In the genomic region with DNA sequence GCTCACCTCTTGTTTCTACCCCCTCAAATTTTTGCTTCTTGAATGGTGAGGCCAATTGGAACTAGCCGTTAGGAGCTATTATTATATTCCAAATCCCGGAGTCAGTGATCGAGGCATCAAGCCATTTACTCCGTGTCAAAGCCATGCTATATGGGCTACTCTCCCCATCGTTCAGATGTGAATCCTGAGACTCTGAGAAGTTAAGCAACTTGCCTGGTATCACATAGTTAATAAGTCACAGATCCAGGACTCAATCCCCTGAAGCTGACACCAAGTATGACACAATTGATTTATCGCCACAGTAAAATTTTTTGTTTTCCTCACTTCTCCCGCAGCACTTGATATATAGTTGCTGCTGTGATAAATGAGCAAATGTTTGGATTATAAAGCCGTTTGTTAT, we compare ENCODE assay signal across 29 cellular contexts. TPM values are rescaled to one million over a fixed set of nuclear protein-coding genes. Genes with fewer than 3 reads are reported as not detected.
"Had no signal": no experiment of that assay in that cellular context is flagged by ENCODE, and none has a peak within 500 bp of the region (broad histone marks: within the 10 kb centered on the region; RNA-seq: fewer than 3 reads in every experiment).

No MANE protein-coding gene starts in this region.

- FAIRE-seq: endometrium, endothelial cell of umbilical vein had no signal

- ATAC-seq: activated CD4-positive, alpha-beta T cell treated with anti-CD3 and anti-CD28 coated beads for 36 hours; activated CD8-positive, alpha-beta memory T cell treated with anti-CD3 and anti-CD28 coated beads, Interleukin-2, amount 10 ng/mL, durations not matched to agents 7 days and 5 days; activated CD8-positive, alpha-beta T cell treated with anti-CD3 and anti-CD28 coated beads, Interleukin-2, amount 10 ng/mL, durations not matched to agents 7 days and 5 days; activated naive CD8-positive, alpha-beta T cell treated with anti-CD3 and anti-CD28 coated beads, Interleukin-2, amount 50 U/mL, for 24 hours; gastroesophageal sphincter had no signal

- H3K4me1 ChIP-seq: adrenal gland, ascending aorta, breast epithelium, colonic mucosa, gastroesophageal sphincter had no signal

- H3K9me3 ChIP-seq: adrenal gland, ascending aorta, breast epithelium, colonic mucosa, esophagus squamous epithelium had no signal

- DNase-seq: activated CD4-positive, alpha-beta memory T cell treated with anti-CD3 and anti-CD28 coated beads for 36 hours; activated CD4-positive, alpha-beta T cell treated with anti-CD3 and anti-CD28 coated beads for 36 hours; activated CD4-positive, alpha-beta T cell treated with anti-CD3 and anti-CD28 coated beads, Interleukin-2, amount 10 ng/mL, durations not matched to agents 24 days and 14 days; activated CD4-positive, CD25-positive, alpha-beta regulatory T cell; activated CD4-positive, CD25-positive, alpha-beta regulatory T cell treated with anti-CD3 and anti-CD28 coated beads, Interleukin-2, amount 50 U/mL, for 72 hours; activated CD8-positive, alpha-beta memory T cell treated with anti-CD3 and anti-CD28 coated beads, Interleukin-2, amount 10 ng/mL, durations not matched to agents 7 days and 5 days; activated CD8-positive, alpha-beta memory T cell treated with anti-CD3 and anti-CD28 coated beads, Interleukin-2, amount 50 U/mL, for 4 hours; activated CD8-positive, alpha-beta T cell treated with anti-CD3 and anti-CD28 coated beads, Interleukin-2, amount 10 ng/mL, durations not matched to agents 7 days and 5 days; activated effector memory CD4-positive, alpha-beta T cell treated with anti-CD3 and anti-CD28 coated beads, Interleukin-2, amount 50 U/mL, for 16 hours; activated naive CD4-positive, alpha-beta T cell treated with anti-CD3 and anti-CD28 coated beads for 36 hours; activated naive CD8-positive, alpha-beta T cell treated with anti-CD3 and anti-CD28 coated beads for 36 hours; activated naive CD8-positive, alpha-beta T cell treated with anti-CD3 and anti-CD28 coated beads, Interleukin-2, amount 50 U/mL, for 24 hours; activated T-cell treated with anti-CD3 and anti-CD28 coated beads, Interleukin-2, amount 50 U/mL, for 1 hour; activated T-cell treated with anti-CD3 and anti-CD28 coated beads, Interleukin-2, amount 50 U/mL, for 48 hours; adrenal gland; central memory CD4-positive, alpha-beta T cell; cerebellar nuclear complex; colonic mucosa; effector CD8-positive, alpha-beta T cell; esophagus squamous epithelium; foreskin melanocyte; T-helper 2 cell had no signal

- H3K36me3 ChIP-seq: adrenal gland, ascending aorta, breast epithelium, cardiac muscle cell, colonic mucosa, esophagus squamous epithelium, gastroesophageal sphincter had no signal

- H3K4me3 ChIP-seq: adrenal gland, ascending aorta, breast epithelium, cardiac muscle cell, colonic mucosa, esophagus squamous epithelium, gastroesophageal sphincter had no signal

- H3K27me3 ChIP-seq: adrenal gland, ascending aorta, breast epithelium, cardiac muscle cell, colonic mucosa, esophagus squamous epithelium, gastroesophageal sphincter had no signal

- H3K27ac ChIP-seq: adrenal gland, ascending aorta, breast epithelium, cardiac muscle cell, colonic mucosa, epithelial cell of prostate, esophagus squamous epithelium, gastroesophageal sphincter had no signal

RNA-seq across cellular contexts. Expression of gene TSHZ2, which starts 50.9 kb away (rescaled TPM):
- total RNA-seq: endothelial cell of umbilical vein had no signal
- polyA plus RNA-seq: endothelial cell of umbilical vein had no signal
